In genomic region chr3:14948609-14949038, GRCh38 we compare ENCODE assay signal across 8 cellular contexts. TPM values are rescaled to one million over a fixed set of nuclear protein-coding genes. Genes with fewer than 3 reads are reported as not detected.
DNase-seq lines count a peak whose midpoint lies in the region; ATAC-seq, FAIRE-seq and TF ChIP-seq lines count a peak whose summit lies in the region.

No MANE protein-coding gene starts in this region.

- no peak for TF ChIP-seq CTCF in GM06990 (IDR thresholded peaks at IDR 0.05; ENCODE audit: insufficient read depth, low read length, poor library complexity, severe bottlenecking)
- no peak for TF ChIP-seq CTCF in MM.1S (IDR thresholded peaks at IDR 0.05; ENCODE audit: low read length)
- TF ChIP-seq CTCF in endothelial cell of umbilical vein (IDR thresholded peaks at IDR 0.05; ENCODE audit: extremely low read depth in 1 of 2, insufficient read depth in 1 of 2, low read depth in 1 of 2, low read length in 2 of 2): no peak

- H3K27me3 ChIP-seq in GM06990 (replicated peaks; ENCODE audit: control insufficient read depth, insufficient read depth, low read length): no peaks in the 10 kb centered on the region
- no peaks in the 10 kb centered on the region for H3K27me3 ChIP-seq in MM.1S (replicated peaks; ENCODE audit: insufficient read depth, low read length)
- H3K27me3 ChIP-seq in endothelial cell of umbilical vein (ENCODE audit: control insufficient read depth in 2 of 2, insufficient read depth in 2 of 2, low read length in 2 of 2): no peaks in the 10 kb centered on the region
- no peaks in the 10 kb centered on the region for H3K27me3 ChIP-seq in trophoblast cell (ENCODE audit: insufficient read depth, low read length)

- no peak overlapping the region for H4K91ac ChIP-seq in trophoblast cell (ENCODE audit: low read depth, low read length)

- H3K9me1 ChIP-seq in endothelial cell of umbilical vein (replicated peaks; ENCODE audit: control insufficient read depth, extremely low read depth, insufficient read depth, low read length): no peaks in the 10 kb centered on the region

- no peak overlapping the region for H2BK12ac ChIP-seq in trophoblast cell (ENCODE audit: low read length)

- H3K23ac ChIP-seq in trophoblast cell (ENCODE audit: low read length): no peak overlapping the region

- peaks cover 11% of the 10 kb centered on the region for H3K79me1 ChIP-seq in trophoblast cell (ENCODE audit: low read length)

- no peak for ATAC-seq in HG03571 (IDR thresholded peaks at IDR 0.05; ENCODE audit: unreplicated experiment)
- ATAC-seq in HG02588 (IDR thresholded peaks at IDR 0.05; ENCODE audit: unreplicated experiment): no peak

- H3K27ac ChIP-seq in MM.1S (ENCODE audit: low read length) (peak overlapping the region; percentile 29; the same call in 1 of the 2 replicates), endothelial cell of umbilical vein (ENCODE audit: insufficient read depth, low read depth, low read length) (peak overlapping the region; percentile 94), trophoblast cell (ENCODE audit: low read depth, low read length) (no peak overlapping the region)

- TSS peak; percentile 54 for BruUV-seq in endothelial cell of umbilical vein (replicated peaks; lab: Mats Ljungman, UMichigan)

- H3K4me3 ChIP-seq in GM06990 (replicated peaks; ENCODE audit: low read depth, low read length) (peak overlapping the region; percentile 72), MM.1S (ENCODE audit: low read length) (peak overlapping the region; percentile 85), endothelial cell of umbilical vein (replicated peaks in 1 of 3; ENCODE audit: insufficient read depth in 1 of 3, low read depth in 1 of 3, low read length in 3 of 3) (peak overlapping the region; percentile 43 to 81 (median 46)), trophoblast cell (ENCODE audit: low read depth, low read length) (peak overlapping the region; percentile 69)

- no peak overlapping the region for H2AK5ac ChIP-seq in trophoblast cell (ENCODE audit: low read length)

- peak overlapping the region; percentile 4 for H2BK5ac ChIP-seq in trophoblast cell (ENCODE audit: low read depth, low read length, poor library complexity)

- H3K4me1 ChIP-seq in MM.1S (ENCODE audit: low read length): peaks cover 13% of the 10 kb centered on the region
- H3K4me1 ChIP-seq in endothelial cell of umbilical vein (ENCODE audit: control insufficient read depth, extremely low read depth, insufficient read depth, low read length): peaks cover 38% of the 10 kb centered on the region
- H3K4me1 ChIP-seq in trophoblast cell (ENCODE audit: control insufficient read depth in 1 of 2, insufficient read depth in 2 of 2, low read length in 2 of 2): peaks cover 0 to 6% of the 10 kb centered on the region in 2 experiments

- dilution Hi-C loops in endothelial cell of umbilical vein (cut with MboI; ENCODE audit: extremely low pct_ligation_motif_present, low sequenced_read_pairs): no loop called here

- DNase-seq in GM06990 (ENCODE audit: extremely low read depth, insufficient read length) (no peak), MM.1S (no peak), endothelial cell of umbilical vein (ENCODE audit: low read depth, low spot score) (no peak), trophoblast cell (no peak)
- no peak for DNase-seq in effector CD4-positive, alpha-beta T cell
- DNase-seq in stimulated activated CD4-positive, alpha-beta T cell treated with anti-CD3 and anti-CD28 coated beads, Interleukin-15, amount 100 ng/mL, for 24 hours: no peak

- peak overlapping the region; percentile 100 for H3K4me2 ChIP-seq in MM.1S (ENCODE audit: low read depth, low read length)
- H3K4me2 ChIP-seq in endothelial cell of umbilical vein (ENCODE audit: insufficient read depth, low read length): peak overlapping the region; percentile 97
- H3K4me2 ChIP-seq in trophoblast cell (ENCODE audit: low read length): peak overlapping the region; percentile 73

- H2AFZ ChIP-seq in MM.1S (ENCODE audit: low read length) (peak overlapping the region; percentile 83), endothelial cell of umbilical vein (ENCODE audit: low read depth, low read length) (peak overlapping the region; percentile 57), trophoblast cell (ENCODE audit: insufficient read depth, low read length, poor library complexity) (no peak overlapping the region)

- POLR2A ChIA-PET in endothelial cell of umbilical vein (lab: Charles Lee): interaction anchor here (0.7 kb wide), 1 partner anchor 803 kb away, joined by 5 read pairs; no protein-coding TSS in a partner anchor

- CTCF ChIA-PET in endothelial cell of umbilical vein (lab: Charles Lee): no interaction called here

- H3K9me2 ChIP-seq in MM.1S (replicated peaks; ENCODE audit: insufficient read depth, low read length): no peaks in the 10 kb centered on the region

- H3K14ac ChIP-seq in trophoblast cell (ENCODE audit: low read length): no peak overlapping the region

- H3K36me3 ChIP-seq in GM06990 (ENCODE audit: control insufficient read depth, insufficient read depth, low read length) (peaks cover 5% of the 10 kb centered on the region), MM.1S (replicated peaks; ENCODE audit: insufficient read depth, low read length) (no peaks in the 10 kb centered on the region; the same call in 1 of the 2 replicates), endothelial cell of umbilical vein (ENCODE audit: control insufficient read depth in 2 of 2, extremely low read depth in 1 of 2, insufficient read depth in 2 of 2, low read length in 2 of 2) (peaks cover 4 to 5% of the 10 kb centered on the region in 2 experiments), trophoblast cell (ENCODE audit: control insufficient read depth in 1 of 2, insufficient read depth in 2 of 2, low read length in 2 of 2) (peaks cover 8 to 12% of the 10 kb centered on the region in 2 experiments)

- H4K20me1 ChIP-seq in MM.1S (ENCODE audit: insufficient read depth, low read length): no peaks in the 10 kb centered on the region
- H4K20me1 ChIP-seq in endothelial cell of umbilical vein (replicated peaks; ENCODE audit: control insufficient read depth, extremely low read depth, insufficient read depth, low read length): peaks cover 4% of the 10 kb centered on the region

- H2BK120ac ChIP-seq in trophoblast cell (ENCODE audit: insufficient read depth, low read length, poor library complexity): no peak overlapping the region

- H3K79me2 ChIP-seq in MM.1S (ENCODE audit: low read length) (peaks cover 77% of the 10 kb centered on the region), endothelial cell of umbilical vein (ENCODE audit: control insufficient read depth, insufficient read depth, low read length) (peaks cover 79% of the 10 kb centered on the region), trophoblast cell (ENCODE audit: control insufficient read depth, insufficient read depth, low read length, poor library complexity) (peaks cover 13% of the 10 kb centered on the region)

- H3K9ac ChIP-seq in MM.1S (ENCODE audit: low read length) (peak overlapping the region; percentile 74), endothelial cell of umbilical vein (replicated peaks; ENCODE audit: extremely low read depth, insufficient read depth, low read length) (peak overlapping the region; percentile 91), trophoblast cell (ENCODE audit: low read length) (peak overlapping the region; percentile 25)

- intact Hi-C loops in endothelial cell of umbilical vein (cut with micrococcal nuclease): loop anchor here (1.0 to 10.0 kb wide), 5 partner anchors 42 to 804 kb away; partner anchors contain the start of genes MRPS25 and RBSN

- H3K9me3 ChIP-seq in MM.1S (replicated peaks; ENCODE audit: insufficient read depth, low read length) (no peaks in the 10 kb centered on the region), endothelial cell of umbilical vein (replicated peaks; ENCODE audit: control insufficient read depth, insufficient read depth, low read length) (no peaks in the 10 kb centered on the region), trophoblast cell (ENCODE audit: insufficient read depth, low read depth, low read length) (no peaks in the 10 kb centered on the region)

- no CpG with 5 or more reads among the region's 26 CpGs for WGBS in trophoblast cell (ENCODE audit: extremely low coverage, insufficient coverage, insufficient read length)

- peaks cover 13% of the 10 kb centered on the region for H3F3A ChIP-seq in MM.1S (ENCODE audit: insufficient read depth, low read length)

- H3K4ac ChIP-seq in trophoblast cell (ENCODE audit: low read depth, low read length): peak overlapping the region; percentile 57

- H3K18ac ChIP-seq in trophoblast cell (ENCODE audit: low read length): no peak overlapping the region

- FAIRE-seq in endothelial cell of umbilical vein (lab: Jason Lieb, UNC): peak; percentile 63

- TF ChIP-seq POLR2A in endothelial cell of umbilical vein (IDR thresholded peaks at IDR 0.05; ENCODE audit: low read depth, low read length): no peak

- H4K8ac ChIP-seq in trophoblast cell (ENCODE audit: low read depth, low read length): peak overlapping the region; percentile 10

- peak overlapping the region; percentile 19 for H4K12ac ChIP-seq in trophoblast cell (ENCODE audit: low read depth, low read length)

TF ChIP-seq in endothelial cell of umbilical vein, 7 proteins besides CTCF, POLR2A, EP300 and RAD21:
- no peak for TF ChIP-seq POLR2AphosphoS5 (IDR thresholded peaks at IDR 0.05; ENCODE audit: insufficient read depth, low read depth, low read length)
- TF ChIP-seq GATA2 (IDR thresholded peaks at IDR 0.05; ENCODE audit: insufficient read depth, insufficient read length, low read depth, low read length): no peak
- no peak for TF ChIP-seq EZH2 (IDR thresholded peaks at IDR 0.05; ENCODE audit: borderline replicate concordance, low read depth, low read length, severe bottlenecking)
- TF ChIP-seq JUN (IDR thresholded peaks at IDR 0.05; ENCODE audit: borderline replicate concordance, insufficient read depth, insufficient read length, low read depth): no peak
- TF ChIP-seq MAX (IDR thresholded peaks at IDR 0.05; ENCODE audit: insufficient read depth, insufficient read length): no peak
- no peak for TF ChIP-seq MYC (IDR thresholded peaks at IDR 0.05; ENCODE audit: low read depth, low read length)
- TF ChIP-seq FOS (IDR thresholded peaks at IDR 0.05; ENCODE audit: borderline replicate concordance, insufficient read depth, low read length): no peak
TF ChIP-seq in endothelial cell of umbilical vein: peak in this region for 0.

RNA-seq across cellular contexts. Expression of gene NR2C2, which starts 1.2 kb away (rescaled TPM):
- total RNA-seq in endothelial cell of umbilical vein: 58.4 and 59.8 TPM in 2 replicates
- polyA plus RNA-seq in endothelial cell of umbilical vein: 19.3 and 20.3 TPM in 2 replicates
- polyA plus RNA-seq in endothelial cell of umbilical vein (2011; cell fraction: cytosol; rRNA removed): 9.8 and 10.5 TPM in 2 replicates
- polyA plus RNA-seq in endothelial cell of umbilical vein (2011; cell fraction: nucleus; rRNA removed): 121 and 132 TPM in 2 replicates
- polyA plus RNA-seq in endothelial cell of umbilical vein (2012): 17.1 and 24.9 TPM in 2 replicates
- 71.1 and 86.1 TPM in 2 replicates for polyA minus RNA-seq in endothelial cell of umbilical vein
- 24.9 TPM for polyA minus RNA-seq in endothelial cell of umbilical vein (2011; cell fraction: cytosol; rRNA and poly(A)+ RNA removed)
- 99.9 and 119 TPM in 2 replicates for polyA minus RNA-seq in endothelial cell of umbilical vein (2011; cell fraction: nucleus; rRNA and poly(A)+ RNA removed)
- 21.7 and 24.2 TPM in 2 replicates for polyA plus RNA-seq in trophoblast cell (2013)

Comparison
In these comparisons a context has a peak if more than half of its experiments do, and no peak if none do; other contexts are left out.
1. H3K9ac ChIP-seq: peak in every context shown above with its lines; median percentile 91 in endothelial cell of umbilical vein; 74 in MM.1S; 25 in trophoblast cell.